34 cellular contexts compared by ENCODE assay signal in the genomic region with DNA sequence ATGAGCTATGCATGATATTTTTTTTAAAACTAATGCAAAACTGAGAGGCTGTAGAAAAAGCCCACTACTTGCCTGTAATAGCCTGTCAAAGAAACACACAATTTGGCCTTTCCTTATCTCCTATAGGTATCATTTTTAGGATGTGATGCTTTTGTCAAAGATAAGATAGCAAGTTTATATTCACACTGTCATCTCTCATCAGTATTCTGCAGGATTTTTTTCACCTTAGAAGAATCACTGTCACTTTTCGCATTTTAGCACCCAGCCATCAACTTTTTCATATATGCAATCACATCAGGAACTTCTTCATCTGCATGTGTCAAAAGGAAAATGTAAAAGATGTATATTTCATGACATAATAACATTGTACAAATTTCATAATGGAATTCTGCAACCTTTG.
"Had no signal": no experiment of that assay in that cellular context is flagged by ENCODE, and none has a peak within 500 bp of the region (broad histone marks: within the 10 kb centered on the region; RNA-seq: fewer than 3 reads in every experiment).

No MANE protein-coding gene starts in this region.

- H3K36me3 ChIP-seq: MG63 had no signal

- H3K4me2 ChIP-seq: KMS-11 had no signal

- H3K9me3 ChIP-seq: MG63 had no signal

- H3K27ac ChIP-seq: KMS-11 had no signal

- H3K4me3 ChIP-seq: MG63 had no signal

- H3K27me3 ChIP-seq: MG63 had no signal

- H3K9ac ChIP-seq: KMS-11 had no signal

- DNase-seq: Karpas-422, Kasumi-1, MG63, MM.1S, MV-4-11, NCI-H1048, NCI-H1092, NCI-H1092 treated with DMSO at 0.1 percent for 48 hours, NCI-H1105, NCI-H1105 treated with DMSO at 0.1 percent for 48 hours, NCI-H1417, NCI-H1417 treated with DMSO at 0.1 percent for 48 hours, NCI-H1436, NCI-H1436 treated with DMSO at 0.1 percent for 48 hours, NCI-H146, NCI-H1694, NCI-H1694 treated with DMSO at 0.1 percent for 48 hours, NCI-H187, NCI-H187 treated with DMSO at 0.1 percent for 48 hours, NCI-H1930, NCI-H2029, NCI-H2029 treated with DMSO at 0.1 percent for 48 hours, NCI-H2081, NCI-H2081 treated with DMSO at 0.1 percent for 48 hours, NCI-H2107, NCI-H2171, NCI-H2171 treated with DMSO at 0.1 percent for 48 hours, NCI-H2227 treated with DMSO at 0.1 percent for 48 hours, NCI-H226, NCI-H345, NCI-H446, NCI-H446 treated with DMSO at 0.1 percent for 48 hours, NCI-H510A had no signal
